Comparison of ENCODE assay signal across 39 cellular contexts in the genomic region with DNA sequence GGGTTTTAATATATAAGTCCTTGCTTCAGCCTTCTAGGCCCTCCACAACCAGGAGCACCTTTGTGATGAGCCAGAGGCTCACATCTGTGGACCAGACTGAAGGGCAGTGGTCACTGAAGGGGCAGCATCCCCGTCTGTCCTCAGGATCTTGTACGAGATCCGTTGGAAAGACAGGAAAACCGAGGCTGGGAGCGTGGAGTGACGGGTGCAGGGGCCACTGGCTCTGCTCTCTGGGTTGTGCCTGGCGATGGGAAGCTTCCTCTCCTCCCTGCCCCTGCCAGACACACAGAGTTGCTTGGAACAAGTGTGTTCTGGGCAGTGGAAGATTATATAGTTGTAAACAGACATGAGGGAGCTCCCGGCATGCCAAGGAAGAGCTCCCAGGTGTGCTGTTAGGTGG.
"Had no signal": no experiment of that assay in that cellular context is flagged by ENCODE, and none has a peak within 500 bp of the region (broad histone marks: within the 10 kb centered on the region; RNA-seq: fewer than 3 reads in every experiment).

No MANE protein-coding gene starts in this region.

- H3K4me3 ChIP-seq: adrenal gland, ascending aorta, body of pancreas, breast epithelium, cardiac muscle cell had no signal

- H3K4me1 Mint-ChIP-seq: activated naive CD4-positive, alpha-beta T cell treated with anti-CD3 and anti-CD28 coated beads, Interleukin-2, amount 10 ng/mL, durations not matched to agents 7 days and 5 days; activated naive CD4-positive, alpha-beta T cell treated with anti-CD3 and anti-CD28 coated beads, Interleukin-2, amount 50 U/mL, for 24 hours; activated naive CD8-positive, alpha-beta T cell treated with anti-CD3 and anti-CD28 coated beads for 36 hours; activated naive CD8-positive, alpha-beta T cell treated with anti-CD3 and anti-CD28 coated beads, Interleukin-2, amount 10 ng/mL, durations not matched to agents 7 days and 5 days; central memory CD8-positive, alpha-beta T cell had no signal

- H3K27me3 ChIP-seq: adrenal gland, ascending aorta, body of pancreas, brain microvascular endothelial cell, breast epithelium, cardiac muscle cell had no signal

- H3K9me3 ChIP-seq: adrenal gland, ascending aorta, body of pancreas, breast epithelium had no signal

- DNase-seq: activated effector memory CD4-positive, alpha-beta T cell treated with anti-CD3 and anti-CD28 coated beads, Interleukin-2, amount 50 U/mL, for 16 hours; activated effector memory CD4-positive, alpha-beta T cell treated with Interleukin-2 at 50 U/mL for 16 hours; activated gamma-delta T cell; activated gamma-delta T cell treated with Interleukin-2 at 50 U/mL for 16 hours; activated naive CD4-positive, alpha-beta T cell; activated naive CD4-positive, alpha-beta T cell treated with anti-CD3 and anti-CD28 coated beads for 36 hours; activated naive CD4-positive, alpha-beta T cell treated with anti-CD3 and anti-CD28 coated beads, Interleukin-2, amount 10 ng/mL, durations not matched to agents 7 days and 5 days; activated naive CD4-positive, alpha-beta T cell treated with anti-CD3 and anti-CD28 coated beads, Interleukin-2, amount 50 U/mL, for 16 hours; activated naive CD4-positive, alpha-beta T cell treated with Interleukin-2 at 50 U/mL for 16 hours; activated naive CD8-positive, alpha-beta T cell treated with anti-CD3 and anti-CD28 coated beads for 36 hours; activated naive CD8-positive, alpha-beta T cell treated with anti-CD3 and anti-CD28 coated beads, Interleukin-2, amount 10 ng/mL, durations not matched to agents 7 days and 5 days; activated naive CD8-positive, alpha-beta T cell treated with anti-CD3 and anti-CD28 coated beads, Interleukin-2, amount 50 U/mL, for 24 hours; activated T-cell treated with anti-CD3 and anti-CD28 coated beads for 4 hours; activated T-cell treated with anti-CD3 and anti-CD28 coated beads, Interleukin-2, amount 50 U/mL, for 1 hour; activated T-cell treated with anti-CD3 and anti-CD28 coated beads, Interleukin-2, amount 50 U/mL, for 24 hours; activated T-cell treated with anti-CD3 and anti-CD28 coated beads, Interleukin-2, amount 50 U/mL, for 4 hours; activated T-cell treated with anti-CD3 and anti-CD28 coated beads, Interleukin-2, amount 50 U/mL, for 48 hours; activated T-cell treated with anti-CD3 and anti-CD28 coated beads, Interleukin-2, amount 50 U/mL, for 72 hours; adrenal gland; amniotic stem cell; amygdala; anterior cingulate cortex; aorta; body of pancreas; brain microvascular endothelial cell; caudate nucleus; central memory CD4-positive, alpha-beta T cell; cerebellar nuclear complex had no signal

- H3K27me3 Mint-ChIP-seq: activated naive CD4-positive, alpha-beta T cell treated with anti-CD3 and anti-CD28 coated beads, Interleukin-2, amount 10 ng/mL, durations not matched to agents 7 days and 5 days; activated naive CD4-positive, alpha-beta T cell treated with anti-CD3 and anti-CD28 coated beads, Interleukin-2, amount 50 U/mL, for 24 hours; activated naive CD8-positive, alpha-beta T cell; activated naive CD8-positive, alpha-beta T cell treated with anti-CD3 and anti-CD28 coated beads for 36 hours; activated naive CD8-positive, alpha-beta T cell treated with anti-CD3 and anti-CD28 coated beads, Interleukin-2, amount 10 ng/mL, durations not matched to agents 7 days and 5 days; activated naive CD8-positive, alpha-beta T cell treated with anti-CD3 and anti-CD28 coated beads, Interleukin-2, amount 50 U/mL, for 24 hours; activated T-cell treated with anti-CD3 and anti-CD28 coated beads, Interleukin-2, amount 50 U/mL, for 24 hours; activated T-helper 17 cell treated with anti-CD3 and anti-CD28 coated beads, Interleukin-2, amount 50 U/mL, for 72 hours; central memory CD8-positive, alpha-beta T cell had no signal

- H3K27ac Mint-ChIP-seq: activated naive CD4-positive, alpha-beta T cell treated with anti-CD3 and anti-CD28 coated beads for 36 hours; activated naive CD4-positive, alpha-beta T cell treated with anti-CD3 and anti-CD28 coated beads, Interleukin-2, amount 10 ng/mL, durations not matched to agents 7 days and 5 days; activated naive CD4-positive, alpha-beta T cell treated with anti-CD3 and anti-CD28 coated beads, Interleukin-2, amount 50 U/mL, for 24 hours; activated naive CD8-positive, alpha-beta T cell; activated naive CD8-positive, alpha-beta T cell treated with anti-CD3 and anti-CD28 coated beads for 36 hours; activated naive CD8-positive, alpha-beta T cell treated with anti-CD3 and anti-CD28 coated beads, Interleukin-2, amount 10 ng/mL, durations not matched to agents 7 days and 5 days; activated naive CD8-positive, alpha-beta T cell treated with anti-CD3 and anti-CD28 coated beads, Interleukin-2, amount 50 U/mL, for 24 hours; activated T-cell treated with anti-CD3 and anti-CD28 coated beads, Interleukin-2, amount 50 U/mL, for 24 hours; activated T-cell treated with anti-CD3 and anti-CD28 coated beads, Interleukin-2, amount 50 U/mL, for 72 hours; activated T-helper 1 cell treated with anti-CD3 and anti-CD28 coated beads, Interleukin-12 subunit alpha, Interleukin-12 subunit beta, Interleukin-2, Interleukin-4 antibody, amounts not matched to agents 30 ng/mL and 10 ng/mL and 1 ng/mL, durations not matched to agents 14 hours and 24 hours and 36 hours; activated T-helper 17 cell treated with anti-CD3 and anti-CD28 coated beads, Interleukin-2, amount 50 U/mL, for 72 hours; activated T-helper 2 cell treated with anti-CD3 and anti-CD28 coated beads, Interferon-gamma antibody, Interleukin-2, Interleukin-4, amounts not matched to agents 10 μg/mL and 5 μg/mL and 100 μg/mL, durations not matched to agents 14 hours and 24 hours and 36 hours; brain had no signal

- H3K9me3 Mint-ChIP-seq: activated naive CD4-positive, alpha-beta T cell treated with anti-CD3 and anti-CD28 coated beads for 36 hours; activated naive CD4-positive, alpha-beta T cell treated with anti-CD3 and anti-CD28 coated beads, Interleukin-2, amount 10 ng/mL, durations not matched to agents 7 days and 5 days; activated naive CD4-positive, alpha-beta T cell treated with anti-CD3 and anti-CD28 coated beads, Interleukin-2, amount 50 U/mL, for 24 hours; activated naive CD4-positive, alpha-beta T cell treated with anti-CD3 and anti-CD28 coated beads, Interleukin-2, amount 50 U/mL, for 72 hours; activated naive CD8-positive, alpha-beta T cell treated with anti-CD3 and anti-CD28 coated beads for 36 hours; activated naive CD8-positive, alpha-beta T cell treated with anti-CD3 and anti-CD28 coated beads, Interleukin-2, amount 10 ng/mL, durations not matched to agents 7 days and 5 days; activated naive CD8-positive, alpha-beta T cell treated with anti-CD3 and anti-CD28 coated beads, Interleukin-2, amount 50 U/mL, for 24 hours; activated T-cell treated with anti-CD3 and anti-CD28 coated beads, Interleukin-2, amount 50 U/mL, for 24 hours; activated T-cell treated with anti-CD3 and anti-CD28 coated beads, Interleukin-2, amount 50 U/mL, for 4 hours; activated T-helper 1 cell treated with anti-CD3 and anti-CD28 coated beads, Interleukin-12 subunit alpha, Interleukin-12 subunit beta, Interleukin-2, Interleukin-4 antibody, amounts not matched to agents 30 ng/mL and 10 ng/mL and 1 ng/mL, durations not matched to agents 14 hours and 24 hours and 36 hours; activated T-helper 17 cell treated with anti-CD3 and anti-CD28 coated beads, Interleukin-2, amount 50 U/mL, for 72 hours; activated T-helper 2 cell treated with anti-CD3 and anti-CD28 coated beads, Interferon-gamma antibody, Interleukin-2, Interleukin-4, amounts not matched to agents 10 μg/mL and 5 μg/mL and 100 μg/mL, durations not matched to agents 14 hours and 24 hours and 36 hours; central memory CD8-positive, alpha-beta T cell had no signal

- H3K27ac ChIP-seq: adrenal gland, ascending aorta, body of pancreas, brain microvascular endothelial cell, breast epithelium, cardiac muscle cell had no signal

- ATAC-seq: activated naive CD4-positive, alpha-beta T cell treated with anti-CD3 and anti-CD28 coated beads, Interleukin-2, amount 50 U/mL, for 72 hours; activated naive CD8-positive, alpha-beta T cell treated with anti-CD3 and anti-CD28 coated beads, Interleukin-2, amount 50 U/mL, for 24 hours; activated T-cell treated with anti-CD3 and anti-CD28 coated beads, Interleukin-2, amount 50 U/mL, for 4 hours; activated T-cell treated with anti-CD3 and anti-CD28 coated beads, Interleukin-2, amount 50 U/mL, for 72 hours; activated T-helper 17 cell treated with anti-CD3 and anti-CD28 coated beads, Interleukin-2, amount 50 U/mL, for 72 hours; body of pancreas had no signal

- H3K36me3 ChIP-seq: breast epithelium had no signal

- H3K4me1 ChIP-seq: adrenal gland, ascending aorta, body of pancreas, breast epithelium had no signal

- H3K4me3 Mint-ChIP-seq: activated naive CD4-positive, alpha-beta T cell treated with anti-CD3 and anti-CD28 coated beads for 36 hours; activated naive CD4-positive, alpha-beta T cell treated with anti-CD3 and anti-CD28 coated beads, Interleukin-2, amount 10 ng/mL, durations not matched to agents 7 days and 5 days; activated naive CD4-positive, alpha-beta T cell treated with anti-CD3 and anti-CD28 coated beads, Interleukin-2, amount 50 U/mL, for 24 hours; activated naive CD8-positive, alpha-beta T cell; activated naive CD8-positive, alpha-beta T cell treated with anti-CD3 and anti-CD28 coated beads for 36 hours; activated naive CD8-positive, alpha-beta T cell treated with anti-CD3 and anti-CD28 coated beads, Interleukin-2, amount 10 ng/mL, durations not matched to agents 7 days and 5 days; activated naive CD8-positive, alpha-beta T cell treated with anti-CD3 and anti-CD28 coated beads, Interleukin-2, amount 50 U/mL, for 24 hours; activated T-cell treated with anti-CD3 and anti-CD28 coated beads, Interleukin-2, amount 50 U/mL, for 24 hours; activated T-cell treated with anti-CD3 and anti-CD28 coated beads, Interleukin-2, amount 50 U/mL, for 4 hours; activated T-cell treated with anti-CD3 and anti-CD28 coated beads, Interleukin-2, amount 50 U/mL, for 72 hours; activated T-helper 1 cell treated with anti-CD3 and anti-CD28 coated beads, Interleukin-12 subunit alpha, Interleukin-12 subunit beta, Interleukin-2, Interleukin-4 antibody, amounts not matched to agents 30 ng/mL and 10 ng/mL and 1 ng/mL, durations not matched to agents 14 hours and 24 hours and 36 hours; activated T-helper 17 cell treated with anti-CD3 and anti-CD28 coated beads, Interleukin-2, amount 50 U/mL, for 72 hours; brain; central memory CD8-positive, alpha-beta T cell had no signal
